ENCODE assay signal across 26 cellular contexts in genomic region chrX:68413254-68413653, GRCh38.
"Had no signal": no experiment of that assay in that cellular context is flagged by ENCODE, and none has a peak within 500 bp of the region (broad histone marks: within the 10 kb centered on the region; RNA-seq: fewer than 3 reads in every experiment).

No MANE protein-coding gene starts in this region.

- H3K27ac ChIP-seq: ovary, right lobe of liver, stomach, testis, thyroid gland, transverse colon, upper lobe of left lung, vagina had no signal

- H3K4me1 ChIP-seq: right lobe of liver, testis had no signal

- H3K36me3 ChIP-seq: ovary, right atrium auricular region, right lobe of liver, stomach, thyroid gland, transverse colon, upper lobe of left lung, vagina had no signal

- H3K27me3 ChIP-seq: ovary, right atrium auricular region, right lobe of liver, stomach, testis, thyroid gland, transverse colon, upper lobe of left lung, vagina had no signal

- H3K4me3 ChIP-seq: lung, mucosa of descending colon, ovary, right atrium auricular region, right lobe of liver, smooth muscle cell, stomach, testis, thyroid gland, transverse colon, upper lobe of left lung, vagina had no signal

- DNase-seq: hippocampal formation; kidney glomerular epithelial cell; left cardiac atrium; mesendoderm; midbrain; mucosa of descending colon; naive thymus-derived CD4-positive, alpha-beta T cell; nucleus accumbens; ovary; right lobe of liver; stimulated activated CD4-positive, alpha-beta T cell treated with anti-CD3 and anti-CD28 coated beads, Interleukin-15, amount 100 ng/mL, for 24 hours; stimulated activated CD4-positive, alpha-beta T cell treated with anti-CD3 and anti-CD28 coated beads, Interleukin-2, amount 100 ng/mL, for 24 hours; stimulated activated CD4-positive, alpha-beta T cell treated with anti-CD3 and anti-CD28 coated beads, Interleukin-4, amount 100 ng/mL, for 1 hour; stimulated activated naive B cell treated with anti-CD40 and anti-IgM and Interleukin-4, amounts not matched to agents 10 μg/mL and 1 μg/mL and 100 μg/mL, for 72 hours; stimulated activated naive CD8-positive, alpha-beta T cell treated with anti-CD3 and anti-CD28 coated beads, Interleukin-15, Interleukin-2, amounts not matched to agents 100 U/mL and 50 U/mL, for 24 hours; stomach; testis; thyroid gland; transverse colon; upper lobe of left lung had no signal

- ATAC-seq: left cardiac atrium; left lobe of liver; mucosa of descending colon; naive thymus-derived CD4-positive, alpha-beta T cell; natural killer cell treated with Interleukin-12 subunit alpha and Interleukin-12 subunit beta and Interleukin-15 and Interleukin-18, amount 100 ng/mL, for 72 hours; right lobe of liver; stimulated activated naive B cell treated with anti-CD40 and anti-IgM and Interleukin-4, amounts not matched to agents 10 μg/mL and 1 μg/mL and 100 μg/mL, for 72 hours; stimulated activated naive CD8-positive, alpha-beta T cell treated with anti-CD3 and anti-CD28 coated beads, Interleukin-15, Interleukin-2, amounts not matched to agents 100 U/mL and 50 U/mL, for 24 hours had no signal

- H3K9me3 ChIP-seq: mucosa of descending colon, ovary, right atrium auricular region, right lobe of liver, stomach, testis, thyroid gland, transverse colon, upper lobe of left lung, vagina had no signal
